In the genomic region with DNA sequence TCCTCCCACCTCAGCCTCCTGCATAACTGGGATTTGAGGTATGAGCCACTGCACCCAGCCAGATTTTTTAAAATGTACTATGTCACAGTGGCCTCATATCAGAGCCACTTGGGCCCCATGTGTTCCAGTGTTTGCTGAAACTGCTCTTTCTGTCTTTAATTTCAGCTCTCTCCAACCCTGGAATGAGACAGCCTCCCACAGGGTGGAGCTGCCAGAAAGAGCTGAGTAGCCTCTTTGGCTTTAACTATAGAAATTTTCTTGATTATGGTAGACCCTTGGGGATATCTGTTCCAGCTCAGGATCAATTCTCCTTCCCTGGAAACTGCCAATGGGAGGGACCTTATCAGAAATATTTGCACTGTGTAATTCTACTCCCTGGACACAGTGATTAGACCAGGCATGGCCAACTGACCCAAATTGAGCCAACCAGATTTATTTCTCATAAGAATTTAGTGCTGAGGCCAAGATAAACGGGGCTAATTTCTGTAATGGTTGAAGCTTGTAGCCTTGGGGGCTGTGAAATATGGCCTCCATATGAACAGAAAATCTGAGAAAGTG, we compare ENCODE assay signal across 30 cellular contexts.
"Had no signal": no experiment of that assay in that cellular context is flagged by ENCODE, and none has a peak within 500 bp of the region (broad histone marks: within the 10 kb centered on the region; RNA-seq: fewer than 3 reads in every experiment).

No MANE protein-coding gene starts in this region.

- H3K27me3 ChIP-seq: cardiac muscle cell, left lung, neutrophil, thyroid gland, upper lobe of left lung, vagina had no signal

- ATAC-seq: activated naive CD8-positive, alpha-beta T cell treated with anti-CD3 and anti-CD28 coated beads, Interleukin-2, amount 50 U/mL, for 24 hours; activated T-cell treated with anti-CD3 and anti-CD28 coated beads, Interleukin-2, amount 50 U/mL, for 4 hours; activated T-helper 17 cell treated with anti-CD3 and anti-CD28 coated beads, Interleukin-2, amount 50 U/mL, for 72 hours; esophagus mucosa; left lung; stimulated activated memory B cell treated with anti-CD40 and anti-IgM and Interleukin-4, amounts not matched to agents 10 μg/mL and 1 μg/mL and 100 μg/mL, for 72 hours; stimulated activated naive CD8-positive, alpha-beta T cell treated with anti-CD3 and anti-CD28 coated beads, Interleukin-15, amount 100 ng/mL, for 72 hours had no signal

- FAIRE-seq: frontal cortex had no signal

- H3K36me3 ChIP-seq: cardiac muscle cell, left lung, neutrophil, prostate gland, thyroid gland, upper lobe of left lung, vagina had no signal

- DNase-seq: activated CD4-positive, alpha-beta memory T cell treated with anti-CD3 and anti-CD28 coated beads, Interleukin-2, amount 10 ng/mL, durations not matched to agents 7 days and 5 days; activated CD4-positive, alpha-beta T cell treated with anti-CD3 and anti-CD28 coated beads for 1 hour; activated CD4-positive, alpha-beta T cell treated with anti-CD3 and anti-CD28 coated beads, Interleukin-2, amount 10 ng/mL, durations not matched to agents 7 days and 5 days; activated gamma-delta T cell treated with Interleukin-2 at 50 U/mL for 16 hours; activated naive CD4-positive, alpha-beta T cell treated with anti-CD3 and anti-CD28 coated beads, Interleukin-2, amount 50 U/mL, for 16 hours; activated naive CD8-positive, alpha-beta T cell treated with anti-CD3 and anti-CD28 coated beads, Interleukin-2, amount 50 U/mL, for 24 hours; activated T-cell treated with anti-CD3 and anti-CD28 coated beads, Interleukin-2, amount 50 U/mL, for 4 hours; anterior cingulate cortex; endodermal cell; kidney glomerular epithelial cell; left lung; nephron progenitor cell; retina; stimulated activated CD4-positive, alpha-beta T cell treated with anti-CD3 and anti-CD28 coated beads, Interleukin-1b, Interleukin-23, amount 100 ng/mL, for 48 hours; stimulated activated CD4-positive, alpha-beta T cell treated with anti-CD3 and anti-CD28 coated beads, Interleukin-4, amount 100 ng/mL, for 4 hours; stimulated activated CD8-positive, alpha-beta memory T cell treated with anti-CD3 and anti-CD28 coated beads, Interleukin-4, amount 100 ng/mL, for 48 hours; stimulated activated naive CD8-positive, alpha-beta T cell treated with anti-CD3 and anti-CD28 coated beads, Interleukin-15, amount 100 ng/mL, for 72 hours; SW 1271; T1000; thyroid gland; upper lobe of left lung had no signal

- H3K4me1 ChIP-seq: left lung, prostate gland, thyroid gland, upper lobe of left lung, vagina had no signal

- H3K27ac ChIP-seq: cardiac muscle cell, left lung, prostate gland, thyroid gland, upper lobe of left lung, vagina had no signal

- H3K4me3 ChIP-seq: cardiac muscle cell, left lung, prostate gland, smooth muscle cell, thyroid gland, upper lobe of left lung, vagina had no signal

- H3K9me3 ChIP-seq: neutrophil, prostate gland, thyroid gland, vagina had no signal
